In the genomic region with DNA sequence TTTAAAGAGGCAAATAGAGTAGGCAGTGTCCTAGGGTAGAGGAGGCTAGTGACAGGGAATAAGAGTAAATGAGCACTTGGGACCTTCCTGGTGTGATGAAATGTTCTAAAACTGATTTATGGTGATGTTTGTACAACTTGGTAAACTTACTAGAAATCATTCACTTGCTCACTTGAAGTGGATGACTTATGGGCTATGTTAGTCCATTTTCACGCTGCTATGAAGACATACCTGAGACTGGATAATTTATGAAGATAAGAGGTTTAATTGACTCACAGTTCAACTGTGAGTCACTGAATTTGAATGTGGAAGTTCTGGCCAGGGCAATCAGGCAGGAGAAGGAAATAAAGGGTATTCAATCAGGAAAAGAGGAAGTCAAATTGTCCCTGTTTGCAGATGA, we compare ENCODE assay signal across 16 cellular contexts.
"Had no signal": no experiment of that assay in that cellular context is flagged by ENCODE, and none has a peak within 500 bp of the region (broad histone marks: within the 10 kb centered on the region; RNA-seq: fewer than 3 reads in every experiment).

No MANE protein-coding gene starts in this region.

- H2AFZ ChIP-seq: parathyroid adenoma had no signal

- H3K27ac ChIP-seq: dorsolateral prefrontal cortex, esophagus muscularis mucosa, parathyroid adenoma, skin epidermis, stomach, thoracic aorta, VCaP had no signal

- H3K4me3 ChIP-seq: dorsolateral prefrontal cortex, esophagus muscularis mucosa, skin epidermis, stomach, thoracic aorta had no signal

- H3K9ac ChIP-seq: parathyroid adenoma had no signal

- H3K9me3 ChIP-seq: esophagus muscularis mucosa, stomach, thoracic aorta had no signal

- H3K4me1 ChIP-seq: esophagus muscularis mucosa, parathyroid adenoma, stomach had no signal

- H3K36me3 ChIP-seq: esophagus muscularis mucosa, stomach, thoracic aorta had no signal

- DNase-seq: activated CD4-positive, alpha-beta memory T cell treated with anti-CD3 and anti-CD28 coated beads for 36 hours; activated gamma-delta T cell; activated naive CD8-positive, alpha-beta T cell treated with anti-CD3 and anti-CD28 coated beads for 36 hours; activated T-cell treated with anti-CD3 and anti-CD28 coated beads, Interleukin-2, amount 50 U/mL, for 48 hours; anterior cingulate cortex; dorsolateral prefrontal cortex; islet precursor cell; midbrain; naive B cell; retina; stomach had no signal

- H3K27me3 ChIP-seq: dorsolateral prefrontal cortex, esophagus muscularis mucosa, stomach had no signal

- H3K79me2 ChIP-seq: parathyroid adenoma had no signal
